1 cellular context compared by ENCODE assay signal in genomic region chr3:149495581-149496125, GRCh38.
TF ChIP-seq lines count a peak whose summit lies in the region.

No MANE protein-coding gene starts in this region.

TF ChIP-seq in HepG2, 621 proteins besides CTCF, POLR2A, EP300 and RAD21:
- TF ChIP-seq PRPF4 (IDR thresholded peaks at IDR 0.05; ENCODE audit: low read depth, low read length, poor library complexity, severe bottlenecking): no peak
- no peak for TF ChIP-seq ZNF639 (CRISPR knock-in tag; conservative IDR thresholded peaks at IDR 0.05)
- TF ChIP-seq AKNA (CRISPR knock-in tag; IDR thresholded peaks at IDR 0.05; ENCODE audit: borderline replicate concordance): no peak
- no peak for TF ChIP-seq NRL (CRISPR knock-in tag; IDR thresholded peaks at IDR 0.05; ENCODE audit: borderline replicate concordance)
- no peak for TF ChIP-seq DNMT1 (CRISPR knock-in tag; IDR thresholded peaks at IDR 0.05)
- TF ChIP-seq IRF2 (CRISPR knock-in tag; IDR thresholded peaks at IDR 0.05): no peak
- no peak for TF ChIP-seq DDIT3 (CRISPR knock-in tag; IDR thresholded peaks at IDR 0.05)
- TF ChIP-seq ZBTB34 (CRISPR knock-in tag; IDR thresholded peaks at IDR 0.05): no peak
- TF ChIP-seq LBX2 (CRISPR knock-in tag; IDR thresholded peaks at IDR 0.05; ENCODE audit: borderline replicate concordance): no peak
- no peak for TF ChIP-seq ZNF101 (CRISPR knock-in tag; IDR thresholded peaks at IDR 0.05; ENCODE audit: borderline replicate concordance, low read depth)
- no peak for TF ChIP-seq FOXP1 (IDR thresholded peaks at IDR 0.05)
- TF ChIP-seq FOXP1 (CRISPR knock-in tag; IDR thresholded peaks at IDR 0.05): no peak
- TF ChIP-seq MATR3 (CRISPR knock-in tag; IDR thresholded peaks at IDR 0.05): no peak
- no peak for TF ChIP-seq MLXIP (CRISPR knock-in tag; IDR thresholded peaks at IDR 0.05; ENCODE audit: borderline replicate concordance)
- TF ChIP-seq WIZ (CRISPR knock-in tag; IDR thresholded peaks at IDR 0.05): no peak
- no peak for TF ChIP-seq ATF7 (IDR thresholded peaks at IDR 0.05)
- no peak for TF ChIP-seq ATF7 (CRISPR knock-in tag; IDR thresholded peaks at IDR 0.05)
- TF ChIP-seq ZNF605 (CRISPR knock-in tag; IDR thresholded peaks at IDR 0.05): no peak
- no peak for TF ChIP-seq TFDP2 (CRISPR knock-in tag; IDR thresholded peaks at IDR 0.05)
TF ChIP-seq in HepG2: peak in this region for 0.
